1 cellular context compared by ENCODE assay signal in genomic region chr1:81702079-81702715, GRCh38.
TF ChIP-seq lines count a peak whose summit lies in the region.

No MANE protein-coding gene starts in this region.

TF ChIP-seq in H1, 55 proteins besides CTCF, POLR2A, EP300 and RAD21 (continued from another document):
- TF ChIP-seq, protein P1, sequence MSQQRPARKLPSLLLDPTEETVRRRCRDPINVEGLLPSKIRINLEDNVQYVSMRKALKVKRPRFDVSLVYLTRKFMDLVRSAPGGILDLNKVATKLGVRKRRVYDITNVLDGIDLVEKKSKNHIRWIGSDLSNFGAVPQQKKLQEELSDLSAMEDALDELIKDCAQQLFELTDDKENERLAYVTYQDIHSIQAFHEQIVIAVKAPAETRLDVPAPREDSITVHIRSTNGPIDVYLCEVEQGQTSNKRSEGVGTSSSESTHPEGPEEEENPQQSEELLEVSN (IDR thresholded peaks at IDR 0.05) = no peak
